Comparison of ENCODE assay signal across 1 cellular context in genomic region chr20:17505664-17506517, GRCh38.
TF ChIP-seq lines count a peak whose summit lies in the region.

No MANE protein-coding gene starts in this region.

TF ChIP-seq in SK-N-SH treated with all-trans-retinoic acid at 6 μM for 48 hours, 23 proteins besides CTCF, POLR2A, EP300 and RAD21 (continued from another document):
- TF ChIP-seq CSRNP3 (CRISPR knock-in tag; IDR thresholded peaks at IDR 0.05) (no peak), ZFP3 (CRISPR knock-in tag; IDR thresholded peaks at IDR 0.05) (no peak), TOX (CRISPR knock-in tag; IDR thresholded peaks at IDR 0.05; ENCODE audit: borderline replicate concordance) (no peak), PATZ1 (CRISPR knock-in tag; IDR thresholded peaks at IDR 0.05; ENCODE audit: borderline replicate concordance) (no peak), ZFP30 (CRISPR knock-in tag; IDR thresholded peaks at IDR 0.05) (no peak), SNAI2 (CRISPR knock-in tag; IDR thresholded peaks at IDR 0.05) (no peak), ZNF8 (CRISPR knock-in tag; IDR thresholded peaks at IDR 0.05) (no peak), ISL1 (CRISPR knock-in tag; IDR thresholded peaks at IDR 0.05) (no peak), TCF4 (CRISPR knock-in tag; IDR thresholded peaks at IDR 0.05; ENCODE audit: borderline replicate concordance) (no peak), CSDC2 (CRISPR knock-in tag; IDR thresholded peaks at IDR 0.05) (no peak), ESRRG (CRISPR knock-in tag; IDR thresholded peaks at IDR 0.05) (no peak), ZC3H10 (CRISPR knock-in tag; IDR thresholded peaks at IDR 0.05) (no peak), ZNF70 (CRISPR knock-in tag; IDR thresholded peaks at IDR 0.05) (no peak), TSHZ2 (CRISPR knock-in tag; IDR thresholded peaks at IDR 0.05) (no peak), POU6F1 (CRISPR knock-in tag; IDR thresholded peaks at IDR 0.05; ENCODE audit: borderline replicate concordance, low read depth) (no peak), ARNTL (CRISPR knock-in tag; IDR thresholded peaks at IDR 0.05; ENCODE audit: borderline replicate concordance, low read depth) (no peak)
